ENCODE assay signal across 10 cellular contexts in genomic region chr20:32580970-32581838, GRCh38. TPM values are rescaled to one million over a fixed set of nuclear protein-coding genes. Genes with fewer than 3 reads are reported as not detected.
A peak's percentile ranks its signal among the peaks of the same experiment; 100 is the strongest.
DNase-seq lines count a peak whose midpoint lies in the region; ATAC-seq and TF ChIP-seq lines count a peak whose summit lies in the region.
"Had no signal": no experiment of that assay in that cellular context is flagged by ENCODE, and none has a peak within 500 bp of the region (broad histone marks: within the 10 kb centered on the region; RNA-seq: fewer than 3 reads in every experiment).

No MANE protein-coding gene starts in this region.

- H3K4me1 ChIP-seq in ectodermal cell (ENCODE audit: control insufficient read depth, insufficient read depth, low read length): peaks cover 25% of the 10 kb centered on the region
- peaks cover 24 to 89% (median 62%) of the 10 kb centered on the region in 6 donors for H3K4me1 ChIP-seq in spleen

- DNase-seq in activated CD4-positive, alpha-beta T cell treated with anti-CD3 and anti-CD28 coated beads, Interleukin-2, amount 10 ng/mL, durations not matched to agents 7 days and 5 days: peak; percentile 30
- no peak for DNase-seq in activated CD4-positive, alpha-beta T cell treated with anti-CD3 and anti-CD28 coated beads for 1 hour
- DNase-seq in SK-N-DZ (ENCODE audit: low spot score): peak; percentile 92
- DNase-seq in spleen: peak; percentile 80
- no peak for DNase-seq in AG08395 (ENCODE audit: low spot score)
- DNase-seq: amniotic stem cell, right lobe of liver had no signal

- H3K4me3 ChIP-seq in ectodermal cell (ENCODE audit: insufficient read depth, low read depth, low read length) (no peak overlapping the region), spleen (no peak overlapping the region)
- H3K4me3 ChIP-seq: right lobe of liver had no signal

- no peaks in the 10 kb centered on the region for H3K9me3 Mint-ChIP-seq in activated CD4-positive, alpha-beta T cell treated with anti-CD3 and anti-CD28 coated beads, Interleukin-2, amount 10 ng/mL, durations not matched to agents 7 days and 5 days

- peaks cover 36% of the 10 kb centered on the region for H3K4me1 Mint-ChIP-seq in activated CD4-positive, alpha-beta T cell treated with anti-CD3 and anti-CD28 coated beads, Interleukin-2, amount 10 ng/mL, durations not matched to agents 7 days and 5 days

- peaks cover 6% of the 10 kb centered on the region for H3K36me3 Mint-ChIP-seq in activated CD4-positive, alpha-beta T cell treated with anti-CD3 and anti-CD28 coated beads, Interleukin-2, amount 10 ng/mL, durations not matched to agents 7 days and 5 days (ENCODE audit: low read depth)

- POLR2A ChIA-PET in activated CD4-positive, alpha-beta T cell treated with anti-CD3 and anti-CD28 coated beads, Interleukin-2, amount 10 ng/mL, durations not matched to agents 7 days and 5 days (lab: Charles Lee): interaction anchor here (0.6 kb wide), 1 partner anchor 157 kb away, joined by 4 read pairs; no protein-coding TSS in a partner anchor

- no peak for ATAC-seq in GM18519 (IDR thresholded peaks at IDR 0.05; ENCODE audit: low FRiP score, unreplicated experiment)
- no peak for ATAC-seq in GM19324 (IDR thresholded peaks at IDR 0.05; ENCODE audit: low FRiP score, unreplicated experiment)

- intact Hi-C loops in spleen (cut with DNase I; ENCODE audit: low total_unique reads): loop anchor here (10.0 kb wide), 1 partner anchor 46 kb away; no protein-coding TSS in a partner anchor

- H3K27me3 ChIP-seq in ectodermal cell (ENCODE audit: control insufficient read depth, insufficient read depth, low read length, poor library complexity, severe bottlenecking): peaks cover 16% of the 10 kb centered on the region
- H3K27me3 ChIP-seq in spleen (replicated peaks in 1 of 7): peaks cover 0 to 43% (median 3%) of the 10 kb centered on the region in 7 donors
- H3K27me3 ChIP-seq: right lobe of liver had no signal

- H3K4me3 Mint-ChIP-seq in activated CD4-positive, alpha-beta T cell treated with anti-CD3 and anti-CD28 coated beads, Interleukin-2, amount 10 ng/mL, durations not matched to agents 7 days and 5 days: peak overlapping the region; percentile 67

- TF ChIP-seq POLR2A in spleen (IDR thresholded peaks at IDR 0.05): no peak

- H3K27me3 Mint-ChIP-seq in activated CD4-positive, alpha-beta T cell treated with anti-CD3 and anti-CD28 coated beads, Interleukin-2, amount 10 ng/mL, durations not matched to agents 7 days and 5 days: peaks cover 7% of the 10 kb centered on the region

- CTCF ChIA-PET in activated CD4-positive, alpha-beta T cell treated with anti-CD3 and anti-CD28 coated beads, Interleukin-2, amount 10 ng/mL, durations not matched to agents 7 days and 5 days (lab: Charles Lee): interaction anchor here (0.9 to 1.4 kb wide), 2 partner anchors 38 to 40 kb away, joined by 3 read pairs; no protein-coding TSS in a partner anchor

- H3K9me3 ChIP-seq in ectodermal cell (ENCODE audit: control insufficient read depth, low read length): no peaks in the 10 kb centered on the region
- H3K9me3 ChIP-seq in spleen: no peaks in the 10 kb centered on the region
- H3K9me3 ChIP-seq: right lobe of liver had no signal

- no peak for TF ChIP-seq CTCF in spleen (IDR thresholded peaks at IDR 0.05 in 8 of 11, conservative IDR thresholded peaks at IDR 0.05 in 3 of 11)

- H3K27ac ChIP-seq in ectodermal cell (ENCODE audit: insufficient read depth, low read depth, low read length, poor library complexity, severe bottlenecking) (peak overlapping the region; percentile 36), spleen (peak overlapping the region in 7 of 8 donors; percentile 20 to 89 (median 79))
- H3K27ac ChIP-seq: right lobe of liver had no signal

- H3K36me3 ChIP-seq in ectodermal cell (ENCODE audit: control insufficient read depth, insufficient read depth, low read length) (no peaks in the 10 kb centered on the region), spleen (no peaks in the 10 kb centered on the region)
- H3K36me3 ChIP-seq: right lobe of liver had no signal

- peak overlapping the region; percentile 64 for H3K27ac Mint-ChIP-seq in activated CD4-positive, alpha-beta T cell treated with anti-CD3 and anti-CD28 coated beads, Interleukin-2, amount 10 ng/mL, durations not matched to agents 7 days and 5 days

- WGBS in ectodermal cell, 2 experiments: 46 to 47% methylated on average over 19 of the region's 19 CpGs
- WGBS in spleen, 5 donors: 23 to 40% (median 30%) methylated on average over 15 to 19 of the region's 19 CpGs

RNA-seq across cellular contexts. Expression of gene NOL4L, which starts 3.9 kb away (rescaled TPM):
- 10 to 100 TPM; 26.1 to 27.4 TPM for total RNA-seq in activated CD4-positive, alpha-beta T cell treated with anti-CD3 and anti-CD28 coated beads, Interleukin-2, amount 10 ng/mL, durations not matched to agents 7 days and 5 days
- 28.6 and 29.6 TPM in 2 replicates for polyA plus RNA-seq in SK-N-DZ (2014; cell fraction: cytosol; rRNA removed)
- 40.7 and 52.5 TPM in 2 replicates for polyA plus RNA-seq in SK-N-DZ (2014; cell fraction: nucleus; rRNA removed)
- 34.9 TPM for polyA plus RNA-seq in ectodermal cell (2013, experiment 1 of 4)
- polyA plus RNA-seq in ectodermal cell (2013, experiment 2 of 4): 36.7 TPM
- polyA plus RNA-seq in ectodermal cell (2013, experiment 3 of 4): 33.6 TPM
- polyA plus RNA-seq in ectodermal cell (2013, experiment 4 of 4): 37.4 TPM
- total RNA-seq in spleen: 10 to 100 TPM; 25.3 to 45.4 (median 34.9) TPM
- polyA plus RNA-seq in spleen: 1 to 10 TPM; 3.4 to 8.4 (median 4.2) TPM

Comparison
In these comparisons a context has a peak if more than half of its experiments do, and no peak if none do; other contexts are left out.
1. DNase-seq: peak in activated CD4-positive, alpha-beta T cell treated with anti-CD3 and anti-CD28 coated beads, Interleukin-2, amount 10 ng/mL, durations not matched to agents 7 days and 5 days (single experiment), SK-N-DZ (single experiment) and spleen (single experiment); none in activated CD4-positive, alpha-beta T cell treated with anti-CD3 and anti-CD28 coated beads for 1 hour (single experiment) and AG08395 (single experiment).